ENCODE assay signal across 8 cellular contexts in the genomic region with DNA sequence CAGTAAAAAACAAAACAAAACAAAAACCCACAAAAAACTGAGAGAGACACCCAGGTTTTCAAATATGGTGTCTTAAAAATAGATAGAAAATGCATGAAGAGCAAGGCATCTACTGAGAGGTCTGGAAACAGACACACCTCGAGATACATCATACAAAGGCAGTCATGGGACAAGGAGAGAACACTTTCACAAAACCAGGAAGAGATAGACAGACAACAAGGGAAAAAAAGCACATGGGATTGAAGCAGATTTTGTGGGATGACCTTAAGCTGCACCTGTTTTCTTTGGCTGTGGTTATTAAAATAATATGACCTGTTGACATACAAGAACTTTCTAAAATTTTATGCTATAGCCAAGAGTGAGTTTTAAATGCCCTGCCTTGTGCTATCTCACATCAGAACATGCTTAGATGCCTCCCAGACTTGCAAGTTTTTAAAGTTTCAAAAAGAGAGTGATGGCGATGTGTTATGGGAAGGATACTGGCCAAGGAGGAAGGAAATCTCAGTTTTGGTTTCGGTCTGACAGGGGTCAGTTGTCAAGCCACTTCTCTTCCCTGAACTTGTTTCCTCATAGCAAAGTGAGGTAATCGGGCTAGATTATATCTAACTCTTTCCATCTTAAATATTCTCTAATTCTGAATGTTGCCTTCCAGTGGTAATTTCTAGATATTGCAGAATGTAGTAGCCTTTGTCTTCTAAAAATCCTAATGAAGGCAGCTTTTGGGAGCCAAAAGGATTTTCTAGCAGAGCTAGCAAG. TPM values are rescaled to one million over a fixed set of nuclear protein-coding genes. Genes with fewer than 3 reads are reported as not detected.
DNase-seq lines count a peak whose midpoint lies in the region; ATAC-seq, FAIRE-seq and TF ChIP-seq lines count a peak whose summit lies in the region.
"Not testable (repeated sequence)": the region's sequence is repeated elsewhere in the genome, so short reads cannot be mapped to it uniquely, and the experiment has no call there.
"Had no signal": no experiment of that assay in that cellular context is flagged by ENCODE, and none has a peak within 500 bp of the region (broad histone marks: within the 10 kb centered on the region; RNA-seq: fewer than 3 reads in every experiment).

No MANE protein-coding gene starts in this region.

- H3K27me3 Mint-ChIP-seq in natural killer cell (ENCODE audit: low read depth in 2 of 2): not testable (repeated sequence)

- H3K4me1 ChIP-seq in left ventricle myocardium inferior: not testable (repeated sequence)

- H3K27ac ChIP-seq in left ventricle myocardium inferior (replicated peaks): peak overlapping the region; percentile 59

- TF ChIP-seq CTCF in GM12873 (IDR thresholded peaks at IDR 0.05; ENCODE audit: insufficient read depth, low read depth, low read length, missing control alignments) (peak; percentile 13), natural killer cell (IDR thresholded peaks at IDR 0.05) (peak; percentile 20)
- TF ChIP-seq CTCF in cardiac fibroblast (IDR thresholded peaks at IDR 0.05; ENCODE audit: low read depth, low read length); left ventricle myocardium inferior (IDR thresholded peaks at IDR 0.05; ENCODE audit: borderline replicate concordance): not testable (repeated sequence)

- H3K9me3 ChIP-seq in left ventricle myocardium inferior (replicated peaks): not testable (repeated sequence)

- H3K4me3 Mint-ChIP-seq in natural killer cell: peak overlapping the region; percentile 65

- ATAC-seq in HG03196 (IDR thresholded peaks at IDR 0.05; ENCODE audit: unreplicated experiment) (peak; percentile 59), natural killer cell (peak; percentile 41 to 59 (median 58))

- not testable (repeated sequence) for H3K27me3 ChIP-seq in left ventricle myocardium inferior (ENCODE audit: low read depth)

- FAIRE-seq in TTC549 (lab: Jason Lieb, UNC): peak; percentile 40

- peaks cover 25 to 26% of the 10 kb centered on the region in 2 donors for H3K4me1 Mint-ChIP-seq in natural killer cell

- H3K36me3 ChIP-seq in left ventricle myocardium inferior: not testable (repeated sequence)

- intact Hi-C loops in left ventricle myocardium inferior (cut with micrococcal nuclease): not testable (repeated sequence)
- intact Hi-C loops in natural killer cell (cut with micrococcal nuclease): loop anchor here (10.0 kb wide), 1 partner anchor 76 kb away; no protein-coding TSS in a partner anchor

- H3K4me3 ChIP-seq in cardiac fibroblast (replicated peaks in 1 of 2; ENCODE audit: low read depth in 2 of 2, low read length in 2 of 2); left ventricle myocardium inferior: not testable (repeated sequence)

- H3K36me3 Mint-ChIP-seq in natural killer cell: not testable (repeated sequence)

- peak; percentile 21 for DNase-seq in NK-92 treated with Interleukin-12 subunit alpha and Interleukin-12 subunit beta, amount 100 ng/mL, for 24 hours (lab: John Stamatoyannopoulos, UW)
- peak; percentile 32 to 34 for DNase-seq in cardiac fibroblast (ENCODE audit: low read depth in 2 of 2)
- DNase-seq in left ventricle myocardium inferior, natural killer cell: not testable (repeated sequence)

- H3K27ac Mint-ChIP-seq in natural killer cell: peak overlapping the region; percentile 78 to 82

- H3K9me3 Mint-ChIP-seq in natural killer cell: not testable (repeated sequence)

RNA-seq across cellular contexts. Expression of a gene that starts 11.5 kb away (rescaled TPM):
- 15.0 TPM for total RNA-seq in left ventricle myocardium inferior
- 100 to 1,000 TPM; 557 to 892 (median 848) TPM for total RNA-seq in natural killer cell
- total RNA-seq: dermis microvascular lymphatic vessel endothelial cell had no signal

RNA-seq across cellular contexts. Expression of a gene that starts 36.8 kb away (rescaled TPM):
- total RNA-seq in left ventricle myocardium inferior: 0.58 TPM
- total RNA-seq in natural killer cell: 1 to 10 TPM; 5.8 to 6.5 (median 6.0) TPM

RNA-seq across cellular contexts. Expression of a gene that starts 55.9 kb away (rescaled TPM):
- total RNA-seq in left ventricle myocardium inferior: 13.0 TPM
- total RNA-seq in natural killer cell: 10 to 100 TPM in 2 of 3 donors, 1 to 10 TPM in 1; 7.5 to 34.6 (median 13.9) TPM

Comparison
In these comparisons a context has a peak if more than half of its experiments do, and no peak if none do; other contexts are left out.
1. RNA of a gene that starts 11.5 kb away (total RNA-seq): 557 to 892 TPM in natural killer cell; 15.0 TPM in left ventricle myocardium inferior (single experiment); every median in the first group is over 10 times any median in the second.